In genomic region chr1:15835205-15835740, GRCh38 we compare ENCODE assay signal across 8 cellular contexts. TPM values are rescaled to one million over a fixed set of nuclear protein-coding genes. Genes with fewer than 3 reads are reported as not detected.
A peak's percentile ranks its signal among the peaks of the same experiment; 100 is the strongest.
DNase-seq lines count a peak whose midpoint lies in the region; TF ChIP-seq lines count a peak whose summit lies in the region.

No MANE protein-coding gene starts in this region.

- H3K27ac ChIP-seq in colonic mucosa = peak overlapping the region; percentile 100
- peak overlapping the region; percentile 99 for H3K27ac ChIP-seq in urinary bladder (ENCODE audit: low read depth)

- intact Hi-C loops in colonic mucosa (cut with DNase I) = no loop called here

- no peaks in the 10 kb centered on the region for H3K36me3 ChIP-seq in colonic mucosa
- H3K36me3 ChIP-seq in urinary bladder (ENCODE audit: insufficient read depth) = no peaks in the 10 kb centered on the region

- TF ChIP-seq CTCF in HFFc6 (IDR thresholded peaks at IDR 0.05) = 0 out of 2 replicates have a peak, but pooled peaks have one; percentile 4
- no peak for TF ChIP-seq CTCF in colonic mucosa (IDR thresholded peaks at IDR 0.05)
- TF ChIP-seq CTCF in mesothelial cell of epicardium (IDR thresholded peaks at IDR 0.05; ENCODE audit: unreplicated experiment) = no peak

- no peaks in the 10 kb centered on the region for H3K4me1 ChIP-seq in colonic mucosa
- H3K4me1 ChIP-seq in urinary bladder (ENCODE audit: insufficient read depth) = no peaks in the 10 kb centered on the region

- H3K27ac Mint-ChIP-seq in HFFc6 (peak overlapping the region; percentile 98), mesothelial cell of epicardium (peak overlapping the region; percentile 99)

- H3K4me3 ChIP-seq in colonic mucosa (peak overlapping the region; percentile 81), urinary bladder (ENCODE audit: low read depth, low read length) (peak overlapping the region; percentile 69)

- under 1% methylated on average over 37 of the region's 37 CpGs for WGBS in urinary bladder

- H3K36me3 Mint-ChIP-seq in HFFc6 (ENCODE audit: low read depth) (peaks cover 7% of the 10 kb centered on the region), mesothelial cell of epicardium (peaks cover 4% of the 10 kb centered on the region)

- H3K4me1 Mint-ChIP-seq in HFFc6 (ENCODE audit: low read depth) = peaks cover 24% of the 10 kb centered on the region
- H3K4me1 Mint-ChIP-seq in mesothelial cell of epicardium = peaks cover 31% of the 10 kb centered on the region

- H3K4me3 Mint-ChIP-seq in HFFc6 = peak overlapping the region; percentile 98
- H3K4me3 Mint-ChIP-seq in mesothelial cell of epicardium = peak overlapping the region; percentile 81

- H3K9ac ChIP-seq in colonic mucosa (ENCODE audit: low read depth in 2 of 2, low read length in 2 of 2) = peak overlapping the region; percentile 97 to 100

- H3K9me3 Mint-ChIP-seq in HFFc6 (no peaks in the 10 kb centered on the region), mesothelial cell of epicardium (no peaks in the 10 kb centered on the region)

- H3K9me3 ChIP-seq in colonic mucosa = no peaks in the 10 kb centered on the region

- H3K27me3 ChIP-seq in colonic mucosa = no peaks in the 10 kb centered on the region

- H3K27me3 Mint-ChIP-seq in HFFc6 (ENCODE audit: insufficient read depth) (peaks cover 1% of the 10 kb centered on the region; the same call in 1 of the 2 replicates), mesothelial cell of epicardium (ENCODE audit: low read depth) (no peaks in the 10 kb centered on the region)

- DNase-seq in NCI-H1436 (lab: John Stamatoyannopoulos, UW) = peak; percentile 52
- no peak for DNase-seq in NCI-H1436 treated with DMSO at 0.1 percent for 48 hours (lab: John Stamatoyannopoulos, UW)
- DNase-seq in HFFc6 = no peak
- peak; percentile 78 for DNase-seq in OCI-M2 (lab: John Stamatoyannopoulos, UW; ENCODE audit: unreplicated experiment)
- DNase-seq in colonic mucosa = no peak
- no peak for DNase-seq in mesothelial cell of epicardium (ENCODE audit: low spot score in 2 of 2, unreplicated experiment in 2 of 2)
- no peak for DNase-seq in NCI-H1417 treated with DMSO at 0.1 percent for 48 hours (lab: John Stamatoyannopoulos, UW)

RNA-seq across cellular contexts. Expression of gene SPEN, which starts 12.2 kb away (rescaled TPM):
- total RNA-seq in HFFc6 (2021; fragmentation: NEBNext Ultra II Directional; extraction: Animal tissue kit (Norgen Biotek cat#: 25700)) = 10 to 100 TPM; 25.7 to 30.2 (median 27.6) TPM
- total RNA-seq in colonic mucosa (10 to 100 TPM; 40.9 to 42.5 TPM), mesothelial cell of epicardium (74.5 to 88.0 TPM (median 82.1 TPM) in 3 replicates), urinary bladder (47.6 TPM)
- polyA plus RNA-seq in urinary bladder = 31.8 TPM

RNA-seq across cellular contexts. Expression of gene UQCRHL, which starts 27.8 kb away (rescaled TPM):
- 1 to 10 TPM in 5 of 6 experiments, under 1 TPM in 1; 0.75 to 1.8 (median 1.5) TPM for total RNA-seq in HFFc6 (2021; fragmentation: NEBNext Ultra II Directional; extraction: Animal tissue kit (Norgen Biotek cat#: 25700))
- 1 to 10 TPM; 2.4 to 3.2 TPM for total RNA-seq in colonic mucosa
- 2.8 to 3.5 TPM (median 3.0 TPM) in 3 replicates for total RNA-seq in mesothelial cell of epicardium
- total RNA-seq in urinary bladder = 2.9 TPM
- 3.5 TPM for polyA plus RNA-seq in urinary bladder

Comparison
In these comparisons a context has a peak if more than half of its experiments do, and no peak if none do; other contexts are left out.
1. DNase-seq: peak in NCI-H1436 (single experiment) and OCI-M2 (single experiment); none in NCI-H1436 treated with DMSO at 0.1 percent for 48 hours (single experiment), HFFc6 (single experiment), colonic mucosa (single experiment), mesothelial cell of epicardium (0 of 2) and NCI-H1417 treated with DMSO at 0.1 percent for 48 hours (single experiment).